29 cellular contexts compared by ENCODE assay signal in the genomic region with DNA sequence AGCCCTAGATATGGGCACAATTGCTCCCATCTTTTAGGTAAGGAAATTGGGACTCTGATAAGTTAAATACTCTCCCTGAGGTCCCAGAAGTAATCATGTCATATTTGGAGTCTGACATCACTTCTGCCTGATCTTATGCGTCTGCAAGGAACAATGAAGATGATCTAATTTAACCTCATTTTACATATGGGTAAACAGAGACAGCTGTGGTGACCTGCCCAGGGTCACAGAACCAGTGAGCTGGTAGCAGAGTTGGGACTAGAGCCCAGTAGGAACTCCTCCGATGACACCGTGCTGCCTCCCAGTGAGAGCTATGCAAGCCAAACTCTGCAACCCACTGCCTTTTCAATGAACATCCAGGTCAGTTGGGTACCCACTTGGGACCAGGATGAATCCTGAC. TPM values are rescaled to one million over a fixed set of nuclear protein-coding genes. Genes with fewer than 3 reads are reported as not detected.
DNase-seq lines count a peak whose midpoint lies in the region; ATAC-seq, FAIRE-seq and TF ChIP-seq lines count a peak whose summit lies in the region.
"Had no signal": no experiment of that assay in that cellular context is flagged by ENCODE, and none has a peak within 500 bp of the region (broad histone marks: within the 10 kb centered on the region; RNA-seq: fewer than 3 reads in every experiment).

No MANE protein-coding gene starts in this region.

- H3K36me3 Mint-ChIP-seq in stimulated activated naive B cell treated with anti-CD40 and anti-IgM and Interleukin-4, amounts not matched to agents 10 μg/mL and 1 μg/mL and 100 μg/mL, for 72 hours = no peaks in the 10 kb centered on the region
- H3K36me3 Mint-ChIP-seq: CD8-positive, alpha-beta T cell; T-cell had no signal

- peak overlapping the region; percentile 4 for H2AFZ ChIP-seq in endothelial cell of umbilical vein (ENCODE audit: low read depth, low read length)
- H2AFZ ChIP-seq: PC-9 had no signal

- H4K20me1 ChIP-seq in endothelial cell of umbilical vein (replicated peaks; ENCODE audit: control insufficient read depth, extremely low read depth, insufficient read depth, low read length) = no peaks in the 10 kb centered on the region

- POLR2A ChIA-PET in endothelial cell of umbilical vein (lab: Charles Lee) = no interaction called here

- ATAC-seq in Right ventricle myocardium inferior (peak; percentile 74), right cardiac atrium (peak; percentile 59 to 80), HG02763 (IDR thresholded peaks at IDR 0.05; ENCODE audit: unreplicated experiment) (no peak)
- ATAC-seq in stimulated activated naive B cell treated with anti-CD40 and anti-IgM and Interleukin-4, amounts not matched to agents 10 μg/mL and 1 μg/mL and 100 μg/mL, for 72 hours (replicated peaks) = no peak
- ATAC-seq: body of pancreas; CD8-positive, alpha-beta T cell; K562; naive thymus-derived CD8-positive, alpha-beta T cell; stimulated activated naive CD8-positive, alpha-beta T cell treated with anti-CD3 and anti-CD28 coated beads, Interleukin-15, amount 100 ng/mL, for 72 hours; T-cell had no signal

- H3K9me3 Mint-ChIP-seq in stimulated activated naive B cell treated with anti-CD40 and anti-IgM and Interleukin-4, amounts not matched to agents 10 μg/mL and 1 μg/mL and 100 μg/mL, for 72 hours = peaks cover 0 to 2% of the 10 kb centered on the region in 2 donors

- H3K27ac Mint-ChIP-seq in stimulated activated naive B cell treated with anti-CD40 and anti-IgM and Interleukin-4, amounts not matched to agents 10 μg/mL and 1 μg/mL and 100 μg/mL, for 72 hours = no peak overlapping the region
- H3K27ac Mint-ChIP-seq: CD8-positive, alpha-beta T cell; naive thymus-derived CD8-positive, alpha-beta T cell; stimulated activated naive CD8-positive, alpha-beta T cell treated with anti-CD3 and anti-CD28 coated beads, Interleukin-15, amount 100 ng/mL, for 72 hours; T-cell had no signal

- TF ChIP-seq POLR2A in endothelial cell of umbilical vein (IDR thresholded peaks at IDR 0.05; ENCODE audit: low read depth, low read length) = no peak

- TF ChIP-seq CTCF in right atrium auricular region (IDR thresholded peaks at IDR 0.05) (peak in 1 of 2 donors; percentile 37), endothelial cell of umbilical vein (IDR thresholded peaks at IDR 0.05; ENCODE audit: extremely low read depth in 1 of 2, insufficient read depth in 1 of 2, low read depth in 1 of 2, low read length in 2 of 2) (no peak)

- H3K36me3 ChIP-seq in right atrium auricular region (no peaks in the 10 kb centered on the region), endothelial cell of umbilical vein (ENCODE audit: control insufficient read depth in 2 of 2, extremely low read depth in 1 of 2, insufficient read depth in 2 of 2, low read length in 2 of 2) (no peaks in the 10 kb centered on the region)
- H3K36me3 ChIP-seq: esophagus muscularis mucosa, SJCRH30, transverse colon had no signal

- BruUV-seq in endothelial cell of umbilical vein (replicated peaks; lab: Mats Ljungman, UMichigan) = no TSS peak

- H3K27ac ChIP-seq in right atrium auricular region (peak overlapping the region in 1 of 2 donors; percentile 38), endothelial cell of umbilical vein (ENCODE audit: insufficient read depth, low read depth, low read length) (peak overlapping the region; percentile 84), right cardiac atrium (ENCODE audit: low read length) (no peak overlapping the region), substantia nigra (ENCODE audit: low read depth, low read length, poor library complexity, severe bottlenecking) (no peak overlapping the region)
- H3K27ac ChIP-seq: body of pancreas, esophagus muscularis mucosa, PC-9, SJCRH30, transverse colon had no signal

- H3K27me3 ChIP-seq in right atrium auricular region (no peaks in the 10 kb centered on the region), endothelial cell of umbilical vein (ENCODE audit: control insufficient read depth in 2 of 2, insufficient read depth in 2 of 2, low read length in 2 of 2) (no peaks in the 10 kb centered on the region), right cardiac atrium (ENCODE audit: control insufficient read depth, insufficient read depth) (no peaks in the 10 kb centered on the region)
- H3K27me3 ChIP-seq: body of pancreas, esophagus muscularis mucosa, SJCRH30, transverse colon had no signal

- H3K79me2 ChIP-seq in endothelial cell of umbilical vein (ENCODE audit: control insufficient read depth, insufficient read depth, low read length) = no peaks in the 10 kb centered on the region

- no peak for FAIRE-seq in endothelial cell of umbilical vein (lab: Jason Lieb, UNC)
- FAIRE-seq: GM19239, K562 had no signal

- 45% methylated on average over 3 of the region's 3 CpGs for WGBS in right cardiac atrium

- DNase-seq in Right ventricle myocardium inferior (ENCODE audit: missing footprints) (no peak), right atrium auricular region (ENCODE audit: low spot score) (no peak), endothelial cell of umbilical vein (ENCODE audit: low read depth, low spot score) (peak; percentile 69), right cardiac atrium (no peak), AG20443 (ENCODE audit: low spot score) (no peak), substantia nigra (lab: John Stamatoyannopoulos, UW) (no peak)
- DNase-seq in stimulated activated naive B cell treated with anti-CD40 and anti-IgM and Interleukin-4, amounts not matched to agents 10 μg/mL and 1 μg/mL and 100 μg/mL, for 72 hours = no peak
- DNase-seq: 8988T; activated CD4-positive, alpha-beta T cell treated with anti-CD3 and anti-CD28 coated beads for 1 hour; activated T-cell treated with anti-CD3 and anti-CD28 coated beads, Interleukin-2, amount 50 U/mL, for 1 hour; body of pancreas; CD8-positive, alpha-beta T cell; effector CD8-positive, alpha-beta T cell; naive thymus-derived CD8-positive, alpha-beta T cell; NCI-H1436 treated with DMSO at 0.1 percent for 48 hours; NCI-H2171; NCI-H524; NK-92 treated with Interleukin-12 subunit alpha and Interleukin-12 subunit beta, amount 100 ng/mL, for 24 hours; occipital lobe; PC-9; SJCRH30; stimulated activated CD4-positive, alpha-beta T cell treated with anti-CD3 and anti-CD28 coated beads, Interleukin-4, amount 100 ng/mL, for 24 hours; stimulated activated naive CD8-positive, alpha-beta T cell treated with anti-CD3 and anti-CD28 coated beads, Interleukin-15, amount 100 ng/mL, for 72 hours; T-cell; transverse colon had no signal

- H3K27me3 Mint-ChIP-seq in stimulated activated naive B cell treated with anti-CD40 and anti-IgM and Interleukin-4, amounts not matched to agents 10 μg/mL and 1 μg/mL and 100 μg/mL, for 72 hours = no peaks in the 10 kb centered on the region
- H3K27me3 Mint-ChIP-seq: naive thymus-derived CD8-positive, alpha-beta T cell; stimulated activated naive CD8-positive, alpha-beta T cell treated with anti-CD3 and anti-CD28 coated beads, Interleukin-15, amount 100 ng/mL, for 72 hours; T-cell had no signal

- CTCF ChIA-PET in endothelial cell of umbilical vein (lab: Charles Lee) = interaction anchor here (1.4 to 2.9 kb wide), 3 partner anchors 9 to 163 kb away, joined by 4 to 13 read pairs (median 10); no protein-coding TSS in a partner anchor

- no peaks in the 10 kb centered on the region for H3K9me1 ChIP-seq in endothelial cell of umbilical vein (replicated peaks; ENCODE audit: control insufficient read depth, extremely low read depth, insufficient read depth, low read length)

- H3K4me1 Mint-ChIP-seq in stimulated activated naive B cell treated with anti-CD40 and anti-IgM and Interleukin-4, amounts not matched to agents 10 μg/mL and 1 μg/mL and 100 μg/mL, for 72 hours = no peaks in the 10 kb centered on the region
- H3K4me1 Mint-ChIP-seq: naive thymus-derived CD8-positive, alpha-beta T cell; stimulated activated naive CD8-positive, alpha-beta T cell treated with anti-CD3 and anti-CD28 coated beads, Interleukin-15, amount 100 ng/mL, for 72 hours; T-cell had no signal

- dilution Hi-C loops in endothelial cell of umbilical vein (cut with MboI; ENCODE audit: extremely low pct_ligation_motif_present, low sequenced_read_pairs) = no loop called here

- intact Hi-C loops in Right ventricle myocardium inferior (cut with DNase I) (loop anchor here (5.0 kb wide), 1 partner anchor 53 kb away; no protein-coding TSS in a partner anchor), endothelial cell of umbilical vein (cut with micrococcal nuclease) (loop anchor here (2.0 to 5.0 kb wide), 3 partner anchors 32 to 229 kb away; no protein-coding TSS in a partner anchor), right cardiac atrium (cut with DNase I) (no loop called here)

- H3K4me1 ChIP-seq in right atrium auricular region (peaks cover 0 to 20% of the 10 kb centered on the region in 2 donors), endothelial cell of umbilical vein (ENCODE audit: control insufficient read depth, extremely low read depth, insufficient read depth, low read length) (peaks cover 24% of the 10 kb centered on the region), right cardiac atrium (ENCODE audit: control insufficient read depth, insufficient read depth, low read length) (peaks cover 1% of the 10 kb centered on the region)
- H3K4me1 ChIP-seq: body of pancreas, SJCRH30, transverse colon had no signal

- peaks cover 0 to 11% of the 10 kb centered on the region in 2 donors for H3K9me3 ChIP-seq in right atrium auricular region
- H3K9me3 ChIP-seq in endothelial cell of umbilical vein (replicated peaks; ENCODE audit: control insufficient read depth, insufficient read depth, low read length) = no peaks in the 10 kb centered on the region
- H3K9me3 ChIP-seq in right cardiac atrium (ENCODE audit: control insufficient read depth, low read length) = peaks cover under 1% of the 10 kb centered on the region
- H3K9me3 ChIP-seq: body of pancreas, SJCRH30 had no signal

- H3K4me2 ChIP-seq in endothelial cell of umbilical vein (ENCODE audit: insufficient read depth, low read length) = peak overlapping the region; percentile 90
- H3K4me2 ChIP-seq: PC-9 had no signal

- H3K4me3 ChIP-seq in right atrium auricular region (no peak overlapping the region), endothelial cell of umbilical vein (replicated peaks in 1 of 3; ENCODE audit: insufficient read depth in 1 of 3, low read depth in 1 of 3, low read length in 3 of 3) (no peak overlapping the region), right cardiac atrium (ENCODE audit: low read length) (no peak overlapping the region)
- H3K4me3 ChIP-seq: body of pancreas, esophagus muscularis mucosa, K562, PC-9, SJCRH30, transverse colon had no signal

- no peak overlapping the region for H3K4me3 Mint-ChIP-seq in stimulated activated naive B cell treated with anti-CD40 and anti-IgM and Interleukin-4, amounts not matched to agents 10 μg/mL and 1 μg/mL and 100 μg/mL, for 72 hours
- H3K4me3 Mint-ChIP-seq: CD8-positive, alpha-beta T cell; naive thymus-derived CD8-positive, alpha-beta T cell; stimulated activated naive CD8-positive, alpha-beta T cell treated with anti-CD3 and anti-CD28 coated beads, Interleukin-15, amount 100 ng/mL, for 72 hours; T-cell had no signal

- peak overlapping the region; percentile 64 for H3K9ac ChIP-seq in endothelial cell of umbilical vein (replicated peaks; ENCODE audit: extremely low read depth, insufficient read depth, low read length)

RNA-seq across cellular contexts. Expression of gene CTAGE1, which starts 17.8 kb away (rescaled TPM):
- total RNA-seq in Right ventricle myocardium inferior (not detected), right atrium auricular region (under 1 TPM in 1 of 2 donors, not detected in 1; 0.08 TPM), endothelial cell of umbilical vein (not detected in 2 replicates), right cardiac atrium (under 1 TPM in 1 of 4 donors, not detected in 3; 0.09 TPM)
- polyA plus RNA-seq in endothelial cell of umbilical vein (not detected in 2 replicates), right cardiac atrium (0.07 TPM)
- polyA plus RNA-seq in endothelial cell of umbilical vein (2011; cell fraction: cytosol; rRNA removed) = not detected in 2 replicates
- not detected in 2 replicates for polyA plus RNA-seq in endothelial cell of umbilical vein (2011; cell fraction: nucleus; rRNA removed)
- 0.05 TPM in 1 of 2 replicates, not detected in the other for polyA plus RNA-seq in endothelial cell of umbilical vein (2012)
- not detected in 2 replicates for polyA minus RNA-seq in endothelial cell of umbilical vein
- polyA minus RNA-seq in endothelial cell of umbilical vein (2011; cell fraction: cytosol; rRNA and poly(A)+ RNA removed) = not detected
- polyA minus RNA-seq in endothelial cell of umbilical vein (2011; cell fraction: nucleus; rRNA and poly(A)+ RNA removed) = not detected in 2 replicates
- total RNA-seq: body of pancreas; CD8-positive, alpha-beta T cell; esophagus muscularis mucosa; K562; naive thymus-derived CD8-positive, alpha-beta T cell; occipital lobe; PC-9; SJCRH30; T-cell; transverse colon had no signal
- polyA plus RNA-seq: K562; naive thymus-derived CD8-positive, alpha-beta T cell had no signal

Comparison
In these comparisons a context has a peak if more than half of its experiments do, and no peak if none do; other contexts are left out.
1. intact Hi-C loops: an anchor here in Right ventricle myocardium inferior (5.0 kb wide) and endothelial cell of umbilical vein (2.0 to 5.0 kb wide); none called in right cardiac atrium.
2. ATAC-seq: peak in Right ventricle myocardium inferior (single experiment) and right cardiac atrium (2 of 2); none in HG02763 (single experiment) and stimulated activated naive B cell treated with anti-CD40 and anti-IgM and Interleukin-4, amounts not matched to agents 10 μg/mL and 1 μg/mL and 100 μg/mL, for 72 hours (0 of 2).